ENCODE assay signal across 1 cellular context in genomic region chr1:212609701-212610574, GRCh38.
TF ChIP-seq lines count a peak whose summit lies in the region.

No MANE protein-coding gene starts in this region.

TF ChIP-seq in HepG2, 621 proteins besides CTCF, POLR2A, EP300 and RAD21 (continued from another document):
- TF ChIP-seq, protein P1, sequence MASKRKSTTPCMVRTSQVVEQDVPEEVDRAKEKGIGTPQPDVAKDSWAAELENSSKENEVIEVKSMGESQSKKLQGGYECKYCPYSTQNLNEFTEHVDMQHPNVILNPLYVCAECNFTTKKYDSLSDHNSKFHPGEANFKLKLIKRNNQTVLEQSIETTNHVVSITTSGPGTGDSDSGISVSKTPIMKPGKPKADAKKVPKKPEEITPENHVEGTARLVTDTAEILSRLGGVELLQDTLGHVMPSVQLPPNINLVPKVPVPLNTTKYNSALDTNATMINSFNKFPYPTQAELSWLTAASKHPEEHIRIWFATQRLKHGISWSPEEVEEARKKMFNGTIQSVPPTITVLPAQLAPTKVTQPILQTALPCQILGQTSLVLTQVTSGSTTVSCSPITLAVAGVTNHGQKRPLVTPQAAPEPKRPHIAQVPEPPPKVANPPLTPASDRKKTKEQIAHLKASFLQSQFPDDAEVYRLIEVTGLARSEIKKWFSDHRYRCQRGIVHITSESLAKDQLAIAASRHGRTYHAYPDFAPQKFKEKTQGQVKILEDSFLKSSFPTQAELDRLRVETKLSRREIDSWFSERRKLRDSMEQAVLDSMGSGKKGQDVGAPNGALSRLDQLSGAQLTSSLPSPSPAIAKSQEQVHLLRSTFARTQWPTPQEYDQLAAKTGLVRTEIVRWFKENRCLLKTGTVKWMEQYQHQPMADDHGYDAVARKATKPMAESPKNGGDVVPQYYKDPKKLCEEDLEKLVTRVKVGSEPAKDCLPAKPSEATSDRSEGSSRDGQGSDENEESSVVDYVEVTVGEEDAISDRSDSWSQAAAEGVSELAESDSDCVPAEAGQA (IDR thresholded peaks at IDR 0.05; ENCODE audit: low read depth) = no peak
- TF ChIP-seq, protein P1 (CRISPR knock-in tag; IDR thresholded peaks at IDR 0.05; ENCODE audit: borderline replicate concordance) = no peak
- TF ChIP-seq ADNP (CRISPR knock-in tag; IDR thresholded peaks at IDR 0.05) (no peak), ZNF501 (CRISPR knock-in tag; IDR thresholded peaks at IDR 0.05) (no peak; the same call in 1 of the 2 replicates), ZNF567 (CRISPR knock-in tag; IDR thresholded peaks at IDR 0.05; ENCODE audit: borderline replicate concordance) (no peak), NR2F2 (IDR thresholded peaks at IDR 0.05; ENCODE audit: borderline replicate concordance, low read depth) (no peak), NR1H2 (CRISPR knock-in tag; IDR thresholded peaks at IDR 0.05; ENCODE audit: borderline replicate concordance, low read depth) (no peak), SMC3 (IDR thresholded peaks at IDR 0.05; ENCODE audit: low read length) (no peak), JUND (CRISPR knock-in tag; IDR thresholded peaks at IDR 0.05) (no peak), ARID2 (CRISPR knock-in tag; IDR thresholded peaks at IDR 0.05; ENCODE audit: borderline replicate concordance) (0 out of 2 replicates have a peak, but pooled peaks have one; percentile 0), SKI (IDR thresholded peaks at IDR 0.05; ENCODE audit: partially characterized antibody) (no peak), ZC3H13 (CRISPR knock-in tag; IDR thresholded peaks at IDR 0.05) (peak; percentile 9; the same call in 1 of the 2 replicates), ZBTB20 (CRISPR knock-in tag; IDR thresholded peaks at IDR 0.05; ENCODE audit: borderline replicate concordance, low read depth) (0 out of 2 replicates have a peak, but pooled peaks have one; percentile 48), ZNF510 (CRISPR knock-in tag; IDR thresholded peaks at IDR 0.05; ENCODE audit: low read depth) (0 out of 2 replicates have a peak, but pooled peaks have one; percentile 10), ZNF350 (CRISPR knock-in tag; IDR thresholded peaks at IDR 0.05; ENCODE audit: borderline replicate concordance, low read depth) (0 out of 2 replicates have a peak, but pooled peaks have one; percentile 6), HNRNPK (IDR thresholded peaks at IDR 0.05; ENCODE audit: low read depth, low read length, poor library complexity, severe bottlenecking) (no peak), MTF2 (CRISPR knock-in tag; IDR thresholded peaks at IDR 0.05; ENCODE audit: borderline replicate concordance) (no peak; the same call in 1 of the 2 replicates), ZNF766 (CRISPR knock-in tag; IDR thresholded peaks at IDR 0.05; ENCODE audit: borderline replicate concordance) (no peak), ZNF10 (CRISPR knock-in tag; IDR thresholded peaks at IDR 0.05; ENCODE audit: borderline replicate concordance, low read depth) (0 out of 2 replicates have a peak, but pooled peaks have one; percentile 6), ZNF12 (CRISPR knock-in tag; IDR thresholded peaks at IDR 0.05) (no peak), ZBTB8A (CRISPR knock-in tag; IDR thresholded peaks at IDR 0.05; ENCODE audit: borderline replicate concordance, low read depth) (no peak), CBX2 (IDR thresholded peaks at IDR 0.05; ENCODE audit: low read depth, low read length) (no peak), CBX2 (CRISPR knock-in tag; IDR thresholded peaks at IDR 0.05; ENCODE audit: low read depth) (no peak), TFAP4 (IDR thresholded peaks at IDR 0.05; ENCODE audit: borderline replicate concordance, low read depth) (no peak), CBFB (CRISPR knock-in tag; IDR thresholded peaks at IDR 0.05) (0 out of 2 replicates have a peak, but pooled peaks have one; percentile 5), MYC (CRISPR knock-in tag; IDR thresholded peaks at IDR 0.05; ENCODE audit: borderline replicate concordance) (no peak), SP2 (CRISPR knock-in tag; IDR thresholded peaks at IDR 0.05) (no peak), SRY (CRISPR knock-in tag; IDR thresholded peaks at IDR 0.05) (0 out of 2 replicates have a peak, but pooled peaks have one; percentile 5), ZNF432 (CRISPR knock-in tag; IDR thresholded peaks at IDR 0.05; ENCODE audit: borderline replicate concordance) (no peak), PPARG (CRISPR knock-in tag; conservative IDR thresholded peaks at IDR 0.05) (no peak), ZNF280D (CRISPR knock-in tag; IDR thresholded peaks at IDR 0.05) (peak; percentile 58; the same call in 1 of the 2 replicates)
- TF ChIP-seq, protein P2, sequence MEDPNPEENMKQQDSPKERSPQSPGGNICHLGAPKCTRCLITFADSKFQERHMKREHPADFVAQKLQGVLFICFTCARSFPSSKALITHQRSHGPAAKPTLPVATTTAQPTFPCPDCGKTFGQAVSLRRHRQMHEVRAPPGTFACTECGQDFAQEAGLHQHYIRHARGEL (CRISPR knock-in tag; IDR thresholded peaks at IDR 0.05) = 0 out of 2 replicates have a peak, but pooled peaks have one; percentile 7
- TF ChIP-seq, protein P3, sequence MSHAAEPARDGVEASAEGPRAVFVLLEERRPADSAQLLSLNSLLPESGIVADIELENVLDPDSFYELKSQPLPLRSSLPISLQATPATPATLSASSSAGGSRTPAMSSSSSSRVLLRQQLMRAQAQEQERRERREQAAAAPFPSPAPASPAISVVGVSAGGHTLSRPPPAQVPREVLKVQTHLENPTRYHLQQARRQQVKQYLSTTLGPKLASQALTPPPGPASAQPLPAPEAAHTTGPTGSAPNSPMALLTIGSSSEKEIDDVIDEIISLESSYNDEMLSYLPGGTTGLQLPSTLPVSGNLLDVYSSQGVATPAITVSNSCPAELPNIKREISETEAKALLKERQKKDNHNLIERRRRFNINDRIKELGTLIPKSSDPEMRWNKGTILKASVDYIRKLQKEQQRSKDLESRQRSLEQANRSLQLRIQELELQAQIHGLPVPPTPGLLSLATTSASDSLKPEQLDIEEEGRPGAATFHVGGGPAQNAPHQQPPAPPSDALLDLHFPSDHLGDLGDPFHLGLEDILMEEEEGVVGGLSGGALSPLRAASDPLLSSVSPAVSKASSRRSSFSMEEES (CRISPR knock-in tag; IDR thresholded peaks at IDR 0.05) = no peak
- TF ChIP-seq, protein P4, sequence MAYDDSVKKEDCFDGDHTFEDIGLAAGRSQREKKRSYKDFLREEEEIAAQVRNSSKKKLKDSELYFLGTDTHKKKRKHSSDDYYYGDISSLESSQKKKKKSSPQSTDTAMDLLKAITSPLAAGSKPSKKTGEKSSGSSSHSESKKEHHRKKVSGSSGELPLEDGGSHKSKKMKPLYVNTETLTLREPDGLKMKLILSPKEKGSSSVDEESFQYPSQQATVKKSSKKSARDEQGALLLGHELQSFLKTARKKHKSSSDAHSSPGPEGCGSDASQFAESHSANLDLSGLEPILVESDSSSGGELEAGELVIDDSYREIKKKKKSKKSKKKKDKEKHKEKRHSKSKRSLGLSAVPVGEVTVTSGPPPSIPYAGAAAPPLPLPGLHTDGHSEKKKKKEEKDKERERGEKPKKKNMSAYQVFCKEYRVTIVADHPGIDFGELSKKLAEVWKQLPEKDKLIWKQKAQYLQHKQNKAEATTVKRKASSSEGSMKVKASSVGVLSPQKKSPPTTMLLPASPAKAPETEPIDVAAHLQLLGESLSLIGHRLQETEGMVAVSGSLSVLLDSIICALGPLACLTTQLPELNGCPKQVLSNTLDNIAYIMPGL (CRISPR knock-in tag; IDR thresholded peaks at IDR 0.05; ENCODE audit: borderline replicate concordance in 1 of 2, low read depth in 1 of 2) = no peak
- TF ChIP-seq, protein P5, sequence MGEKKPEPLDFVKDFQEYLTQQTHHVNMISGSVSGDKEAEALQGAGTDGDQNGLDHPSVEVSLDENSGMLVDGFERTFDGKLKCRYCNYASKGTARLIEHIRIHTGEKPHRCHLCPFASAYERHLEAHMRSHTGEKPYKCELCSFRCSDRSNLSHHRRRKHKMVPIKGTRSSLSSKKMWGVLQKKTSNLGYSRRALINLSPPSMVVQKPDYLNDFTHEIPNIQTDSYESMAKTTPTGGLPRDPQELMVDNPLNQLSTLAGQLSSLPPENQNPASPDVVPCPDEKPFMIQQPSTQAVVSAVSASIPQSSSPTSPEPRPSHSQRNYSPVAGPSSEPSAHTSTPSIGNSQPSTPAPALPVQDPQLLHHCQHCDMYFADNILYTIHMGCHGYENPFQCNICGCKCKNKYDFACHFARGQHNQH (CRISPR knock-in tag; IDR thresholded peaks at IDR 0.05) = 0 out of 2 replicates have a peak, but pooled peaks have one; percentile 4
